ENCODE assay signal across 16 cellular contexts in the genomic region with DNA sequence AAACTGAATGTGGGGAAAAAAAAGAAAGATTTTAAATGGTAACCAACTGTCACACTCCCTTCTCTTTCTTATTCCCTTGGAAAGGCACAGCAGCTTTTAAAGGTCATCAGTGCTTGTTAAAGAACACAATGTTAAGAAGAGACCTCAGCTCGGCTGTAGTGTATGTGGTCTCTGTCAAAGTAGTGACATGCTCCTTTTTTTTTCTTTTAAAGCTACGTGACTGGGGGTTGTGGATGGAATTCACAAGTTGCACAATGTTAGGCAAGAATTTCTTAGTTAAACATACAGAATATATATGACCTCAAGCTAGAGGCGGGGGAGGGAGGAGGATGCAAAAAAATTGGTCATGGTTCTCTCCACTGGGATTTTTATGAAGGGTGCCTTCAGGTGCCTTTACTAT.
"Had no signal": no experiment of that assay in that cellular context is flagged by ENCODE, and none has a peak within 500 bp of the region (broad histone marks: within the 10 kb centered on the region; RNA-seq: fewer than 3 reads in every experiment).

No MANE protein-coding gene starts in this region.

- ATAC-seq: activated CD4-positive, CD25-positive, alpha-beta regulatory T cell treated with anti-CD3 and anti-CD28 coated beads, Interleukin-2, amount 50 U/mL, for 24 hours; body of pancreas; left lobe of liver; stimulated activated naive CD8-positive, alpha-beta T cell treated with anti-CD3 and anti-CD28 coated beads, Interleukin-15, amount 100 ng/mL, for 72 hours had no signal

- H3K27me3 ChIP-seq: body of pancreas, esophagus muscularis mucosa, testis had no signal

- DNase-seq: activated naive CD4-positive, alpha-beta T cell treated with anti-CD3 and anti-CD28 coated beads, Interleukin-2, amount 50 U/mL, for 16 hours; amniotic stem cell; body of pancreas; foreskin fibroblast; glutamatergic neuron; mesendoderm; occipital lobe; stimulated activated CD4-positive, alpha-beta T cell treated with anti-CD3 and anti-CD28 coated beads, Interleukin-4, amount 100 ng/mL, for 4 hours; stimulated activated naive CD8-positive, alpha-beta T cell treated with anti-CD3 and anti-CD28 coated beads, Interleukin-15, amount 100 ng/mL, for 72 hours; testis had no signal

- H3K9me3 Mint-ChIP-seq: activated T-helper 2 cell treated with anti-CD3 and anti-CD28 coated beads, Interferon-gamma antibody, Interleukin-2, Interleukin-4, amounts not matched to agents 10 μg/mL and 5 μg/mL and 100 μg/mL, durations not matched to agents 14 hours and 24 hours and 36 hours; nephron; stimulated activated naive CD8-positive, alpha-beta T cell treated with anti-CD3 and anti-CD28 coated beads, Interleukin-15, amount 100 ng/mL, for 72 hours; T-helper 2 cell treated with Interferon-gamma antibody and Interleukin-4, amounts not matched to agents 5 μg/mL and 100 μg/mL, for 36 hours had no signal

- H3K27ac Mint-ChIP-seq: activated T-helper 2 cell treated with anti-CD3 and anti-CD28 coated beads, Interferon-gamma antibody, Interleukin-2, Interleukin-4, amounts not matched to agents 10 μg/mL and 5 μg/mL and 100 μg/mL, durations not matched to agents 14 hours and 24 hours and 36 hours; stimulated activated naive CD8-positive, alpha-beta T cell treated with anti-CD3 and anti-CD28 coated beads, Interleukin-15, amount 100 ng/mL, for 72 hours; T-helper 2 cell treated with Interferon-gamma antibody and Interleukin-4, amounts not matched to agents 5 μg/mL and 100 μg/mL, for 36 hours had no signal

- H3K4me3 ChIP-seq: body of pancreas, esophagus muscularis mucosa, testis had no signal

- H3K4me3 Mint-ChIP-seq: nephron; stimulated activated naive CD8-positive, alpha-beta T cell treated with anti-CD3 and anti-CD28 coated beads, Interleukin-15, amount 100 ng/mL, for 72 hours; T-helper 2 cell treated with Interferon-gamma antibody and Interleukin-4, amounts not matched to agents 5 μg/mL and 100 μg/mL, for 36 hours had no signal

- H3K4me1 Mint-ChIP-seq: stimulated activated naive CD8-positive, alpha-beta T cell treated with anti-CD3 and anti-CD28 coated beads, Interleukin-15, amount 100 ng/mL, for 72 hours had no signal

- H3K4me1 ChIP-seq: body of pancreas had no signal

- H3K9me3 ChIP-seq: body of pancreas, esophagus muscularis mucosa, testis had no signal

- H3K27me3 Mint-ChIP-seq: stimulated activated naive CD8-positive, alpha-beta T cell treated with anti-CD3 and anti-CD28 coated beads, Interleukin-15, amount 100 ng/mL, for 72 hours had no signal
